14 cellular contexts compared by ENCODE assay signal in the genomic region with DNA sequence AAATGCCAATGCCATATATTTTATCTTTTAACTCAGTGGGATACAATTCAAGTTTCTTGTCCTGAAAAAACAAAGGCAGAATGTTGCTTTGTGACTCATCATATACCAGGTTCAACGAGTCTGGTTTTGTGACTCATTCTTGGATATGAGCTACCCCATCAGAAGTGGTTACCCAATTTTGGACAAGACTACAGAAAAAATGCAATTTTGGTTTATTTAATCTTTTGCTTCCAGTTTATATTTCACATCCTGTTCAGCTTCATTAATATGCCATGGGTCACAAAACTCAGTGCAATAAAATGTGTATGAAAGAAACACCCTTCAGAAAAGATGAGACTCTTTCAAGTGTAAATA. TPM values are rescaled to one million over a fixed set of nuclear protein-coding genes. Genes with fewer than 3 reads are reported as not detected.
DNase-seq lines count a peak whose midpoint lies in the region; ATAC-seq and TF ChIP-seq lines count a peak whose summit lies in the region.
"Had no signal": no experiment of that assay in that cellular context is flagged by ENCODE, and none has a peak within 500 bp of the region (broad histone marks: within the 10 kb centered on the region; RNA-seq: fewer than 3 reads in every experiment).

No MANE protein-coding gene starts in this region.

- no peak for TF ChIP-seq POLR2A in transverse colon (IDR thresholded peaks at IDR 0.05)

- CTCF ChIA-PET in activated CD4-positive, alpha-beta memory T cell treated with anti-CD3 and anti-CD28 coated beads, Interleukin-2, amount 10 ng/mL, durations not matched to agents 7 days and 5 days (lab: Charles Lee) = no interaction called here

- peaks cover 0 to 20% (median 2%) of the 10 kb centered on the region in 4 donors for H3K36me3 ChIP-seq in transverse colon

- H3K4me3 Mint-ChIP-seq in T-helper 1 cell treated with Interleukin-12 subunit alpha and Interleukin-12 subunit beta and Interleukin-4 antibody, amounts not matched to agents 30 μg/mL and 1 μg/mL, for 36 hours = peak overlapping the region; percentile 35
- H3K4me3 Mint-ChIP-seq in activated CD4-positive, alpha-beta memory T cell treated with anti-CD3 and anti-CD28 coated beads, Interleukin-2, amount 10 ng/mL, durations not matched to agents 7 days and 5 days = no peak overlapping the region
- H3K4me3 Mint-ChIP-seq: immature natural killer cell had no signal

- peak overlapping the region in 3 of 4 donors; percentile 24 to 50 (median 36) for H3K27ac ChIP-seq in transverse colon
- H3K27ac ChIP-seq: C4-2B had no signal

- no peaks in the 10 kb centered on the region for H3K4me1 ChIP-seq in transverse colon

- no peaks in the 10 kb centered on the region for H3K36me3 Mint-ChIP-seq in activated naive CD4-positive, alpha-beta T cell treated with anti-CD3 and anti-CD28 coated beads, Interleukin-2, amount 50 U/mL, for 72 hours
- peaks cover 3% of the 10 kb centered on the region for H3K36me3 Mint-ChIP-seq in T-helper 1 cell treated with Interleukin-12 subunit alpha and Interleukin-12 subunit beta and Interleukin-4 antibody, amounts not matched to agents 30 μg/mL and 1 μg/mL, for 36 hours (ENCODE audit: low read depth)
- H3K36me3 Mint-ChIP-seq in activated CD4-positive, alpha-beta memory T cell treated with anti-CD3 and anti-CD28 coated beads, Interleukin-2, amount 10 ng/mL, durations not matched to agents 7 days and 5 days (ENCODE audit: low read depth) = no peaks in the 10 kb centered on the region
- H3K36me3 Mint-ChIP-seq: immature natural killer cell had no signal

- ATAC-seq in activated naive CD4-positive, alpha-beta T cell treated with anti-CD3 and anti-CD28 coated beads, Interleukin-2, amount 50 U/mL, for 72 hours = peak; percentile 45 to 81

- H3K9me3 ChIP-seq in transverse colon = no peaks in the 10 kb centered on the region

- H3K4me3 ChIP-seq in transverse colon = no peak overlapping the region

- 2 to 15% methylated on average over 1 of the region's 1 CpG for WGBS in transverse colon (ENCODE audit: low coverage in 1 of 2), 2 donors

- H3K27me3 ChIP-seq in transverse colon = no peaks in the 10 kb centered on the region

- peaks cover 19% of the 10 kb centered on the region for H3K4me1 Mint-ChIP-seq in T-helper 1 cell treated with Interleukin-12 subunit alpha and Interleukin-12 subunit beta and Interleukin-4 antibody, amounts not matched to agents 30 μg/mL and 1 μg/mL, for 36 hours (ENCODE audit: low read depth)
- H3K4me1 Mint-ChIP-seq in activated CD4-positive, alpha-beta memory T cell treated with anti-CD3 and anti-CD28 coated beads, Interleukin-2, amount 10 ng/mL, durations not matched to agents 7 days and 5 days = peaks cover 18% of the 10 kb centered on the region
- H3K4me1 Mint-ChIP-seq: immature natural killer cell had no signal

- POLR2A ChIA-PET in activated CD4-positive, alpha-beta memory T cell treated with anti-CD3 and anti-CD28 coated beads, Interleukin-2, amount 10 ng/mL, durations not matched to agents 7 days and 5 days (lab: Charles Lee) = no interaction called here

- H3K27me3 Mint-ChIP-seq in T-helper 1 cell treated with Interleukin-12 subunit alpha and Interleukin-12 subunit beta and Interleukin-4 antibody, amounts not matched to agents 30 μg/mL and 1 μg/mL, for 36 hours (ENCODE audit: low read depth) = peaks cover 15% of the 10 kb centered on the region
- peaks cover 13% of the 10 kb centered on the region for H3K27me3 Mint-ChIP-seq in activated CD4-positive, alpha-beta memory T cell treated with anti-CD3 and anti-CD28 coated beads, Interleukin-2, amount 10 ng/mL, durations not matched to agents 7 days and 5 days

- no peak for TF ChIP-seq CTCF in transverse colon (IDR thresholded peaks at IDR 0.05)

- in situ Hi-C loops in transverse colon (cut with MboI; ENCODE audit: low pct_ligation_motif_present in 1 of 4, low pct_unique_long_range_greater_than_20kb in 1 of 4, low sequenced_read_pairs in 3 of 4) = no loop called here

- TF ChIP-seq EP300 in transverse colon (IDR thresholded peaks at IDR 0.05; ENCODE audit: low read depth) = no peak

- H3K9me3 Mint-ChIP-seq in activated naive CD4-positive, alpha-beta T cell treated with anti-CD3 and anti-CD28 coated beads, Interleukin-2, amount 50 U/mL, for 72 hours = no peaks in the 10 kb centered on the region
- no peaks in the 10 kb centered on the region for H3K9me3 Mint-ChIP-seq in T-helper 1 cell treated with Interleukin-12 subunit alpha and Interleukin-12 subunit beta and Interleukin-4 antibody, amounts not matched to agents 30 μg/mL and 1 μg/mL, for 36 hours
- H3K9me3 Mint-ChIP-seq in activated CD4-positive, alpha-beta memory T cell treated with anti-CD3 and anti-CD28 coated beads, Interleukin-2, amount 10 ng/mL, durations not matched to agents 7 days and 5 days = no peaks in the 10 kb centered on the region

- H3K27ac Mint-ChIP-seq in activated naive CD4-positive, alpha-beta T cell treated with anti-CD3 and anti-CD28 coated beads, Interleukin-2, amount 50 U/mL, for 72 hours = no peak overlapping the region
- H3K27ac Mint-ChIP-seq in T-helper 1 cell treated with Interleukin-12 subunit alpha and Interleukin-12 subunit beta and Interleukin-4 antibody, amounts not matched to agents 30 μg/mL and 1 μg/mL, for 36 hours = no peak overlapping the region
- H3K27ac Mint-ChIP-seq in activated CD4-positive, alpha-beta memory T cell treated with anti-CD3 and anti-CD28 coated beads, Interleukin-2, amount 10 ng/mL, durations not matched to agents 7 days and 5 days = no peak overlapping the region
- H3K27ac Mint-ChIP-seq: immature natural killer cell had no signal

- DNase-seq in activated naive CD4-positive, alpha-beta T cell treated with anti-CD3 and anti-CD28 coated beads, Interleukin-2, amount 50 U/mL, for 72 hours (ENCODE audit: low spot score in 2 of 2) = no peak
- no peak for DNase-seq in activated naive CD4-positive, alpha-beta T cell treated with anti-CD3 and anti-CD28 coated beads, Interleukin-2, amount 50 U/mL, for 16 hours
- peak; percentile 94 for DNase-seq in fibroblast of the conjunctiva (ENCODE audit: low read depth)
- no peak for DNase-seq in transverse colon
- no peak for DNase-seq in SHP77 treated with DMSO at 0.1 percent for 48 hours (lab: John Stamatoyannopoulos, UW)
- DNase-seq in NCI-H2029 treated with DMSO at 0.1 percent for 48 hours (lab: John Stamatoyannopoulos, UW) = no peak
- DNase-seq in activated CD4-positive, alpha-beta memory T cell treated with anti-CD3 and anti-CD28 coated beads, Interleukin-2, amount 10 ng/mL, durations not matched to agents 7 days and 5 days = no peak
- DNase-seq: amygdala, immature natural killer cell, NCI-H187 treated with DMSO at 0.1 percent for 48 hours, right cardiac atrium, T1000 had no signal

- intact Hi-C loops in transverse colon (cut with DNase I; ENCODE audit: low total_unique reads) = no loop called here

RNA-seq across cellular contexts. Expression of gene FN1, which starts 25.0 kb away (rescaled TPM):
- total RNA-seq in activated naive CD4-positive, alpha-beta T cell treated with anti-CD3 and anti-CD28 coated beads, Interleukin-2, amount 50 U/mL, for 72 hours = under 1 TPM; 0.16 to 0.62 TPM
- total RNA-seq in transverse colon = 100 to 1,000 TPM; 169 to 686 (median 215) TPM
- total RNA-seq in activated CD4-positive, alpha-beta memory T cell treated with anti-CD3 and anti-CD28 coated beads, Interleukin-2, amount 10 ng/mL, durations not matched to agents 7 days and 5 days = 1 to 10 TPM; 1.8 to 2.2 TPM

Comparison
In these comparisons a context has a peak if more than half of its experiments do, and no peak if none do; other contexts are left out.
1. RNA of gene FN1, which starts 25.0 kb away (total RNA-seq): 169 to 686 TPM in transverse colon; 1.8 to 2.2 TPM in activated CD4-positive, alpha-beta memory T cell treated with anti-CD3 and anti-CD28 coated beads, Interleukin-2, amount 10 ng/mL, durations not matched to agents 7 days and 5 days and 0.16 to 0.62 TPM in activated naive CD4-positive, alpha-beta T cell treated with anti-CD3 and anti-CD28 coated beads, Interleukin-2, amount 50 U/mL, for 72 hours; every median in the first group is over 10 times any median in the second.